Comparison of ENCODE assay signal across 12 cellular contexts in genomic region chr14:22569106-22569748, GRCh38. TPM values are rescaled to one million over a fixed set of nuclear protein-coding genes. Genes with fewer than 3 reads are reported as not detected.
A peak's percentile ranks its signal among the peaks of the same experiment; 100 is the strongest.
DNase-seq lines count a peak whose midpoint lies in the region; ATAC-seq and TF ChIP-seq lines count a peak whose summit lies in the region.
"Had no signal": no experiment of that assay in that cellular context is flagged by ENCODE, and none has a peak within 500 bp of the region (broad histone marks: within the 10 kb centered on the region; RNA-seq: fewer than 3 reads in every experiment).

No MANE protein-coding gene starts in this region.

- no peaks in the 10 kb centered on the region for H3K9me3 Mint-ChIP-seq in CD8-positive, alpha-beta memory T cell
- no peaks in the 10 kb centered on the region for H3K9me3 Mint-ChIP-seq in activated naive CD8-positive, alpha-beta T cell (ENCODE audit: low read depth)
- H3K9me3 Mint-ChIP-seq in neural progenitor cell: no peaks in the 10 kb centered on the region
- H3K9me3 Mint-ChIP-seq: mesothelial cell of epicardium had no signal

- no peak overlapping the region for H2BK120ac ChIP-seq in IMR-90 (ENCODE audit: low read depth, low read length)

- dilution Hi-C loops in IMR-90 (cut with HindIII; ENCODE audit: low sequenced_read_pairs, unreplicated experiment): no loop called here

- peak overlapping the region; percentile 55 to 88 (median 83) for H3K4me3 Mint-ChIP-seq in CD8-positive, alpha-beta memory T cell
- H3K4me3 Mint-ChIP-seq in activated naive CD8-positive, alpha-beta T cell: peak overlapping the region; percentile 87
- H3K4me3 Mint-ChIP-seq in neural progenitor cell: no peak overlapping the region
- H3K4me3 Mint-ChIP-seq: mesothelial cell of epicardium had no signal

- in situ Hi-C loops in IMR-90 (cut with MboI; ENCODE audit: low sequenced_read_pairs): loop anchor here (5.0 kb wide), 1 partner anchor 288 kb away; no protein-coding TSS in a partner anchor

- no peak overlapping the region for H2AK5ac ChIP-seq in IMR-90 (ENCODE audit: low read depth, low read length)

- H4K5ac ChIP-seq in IMR-90 (ENCODE audit: low read depth, low read length): no peak overlapping the region

- H3K36me3 Mint-ChIP-seq in CD8-positive, alpha-beta memory T cell: peaks cover 14 to 40% (median 21%) of the 10 kb centered on the region in 3 donors
- H3K36me3 Mint-ChIP-seq in activated naive CD8-positive, alpha-beta T cell: peaks cover 34% of the 10 kb centered on the region
- peaks cover 20% of the 10 kb centered on the region for H3K36me3 Mint-ChIP-seq in neural progenitor cell

- H3F3A ChIP-seq in neural progenitor cell (ENCODE audit: low read depth): peaks cover 14% of the 10 kb centered on the region

- H4K20me1 ChIP-seq in IMR-90 (ENCODE audit: insufficient read depth, low read length): peaks cover 16% of the 10 kb centered on the region
- no peaks in the 10 kb centered on the region for H4K20me1 ChIP-seq in neural progenitor cell (ENCODE audit: low read depth)

- no peaks in the 10 kb centered on the region for H3K27me3 ChIP-seq in CD8-positive, alpha-beta memory T cell (ENCODE audit: insufficient read depth, low read length, poor library complexity, severe bottlenecking)
- no peaks in the 10 kb centered on the region for H3K27me3 ChIP-seq in IMR-90 (ENCODE audit: control insufficient read depth, insufficient read depth, low read length)
- no peaks in the 10 kb centered on the region for H3K27me3 ChIP-seq in neural progenitor cell
- H3K27me3 ChIP-seq: testis had no signal

- peaks cover 21 to 33% of the 10 kb centered on the region in 2 experiments for H3K79me1 ChIP-seq in IMR-90 (ENCODE audit: low read depth in 1 of 2, low read length in 2 of 2)

- no peak overlapping the region for H4K91ac ChIP-seq in IMR-90 (ENCODE audit: insufficient read depth, low read depth, low read length)

- peak overlapping the region; percentile 89 to 99 (median 98) for H3K27ac Mint-ChIP-seq in CD8-positive, alpha-beta memory T cell
- peak overlapping the region; percentile 96 for H3K27ac Mint-ChIP-seq in activated naive CD8-positive, alpha-beta T cell
- peak overlapping the region; percentile 18 for H3K27ac Mint-ChIP-seq in neural progenitor cell

- DNase-seq in CD8-positive, alpha-beta memory T cell: no peak
- peak; percentile 57 for DNase-seq in IMR-90
- no peak for DNase-seq in neural progenitor cell (ENCODE audit: low spot score)
- DNase-seq in central memory CD4-positive, alpha-beta T cell: no peak
- no peak for DNase-seq in left cardiac atrium
- DNase-seq in 8988T: no peak
- DNase-seq: activated gamma-delta T cell treated with Interleukin-2 at 50 U/mL for 16 hours, RPMI8226, testis had no signal

- ATAC-seq in IMR-90 (ENCODE audit: low read depth) (no peak), left cardiac atrium (no peak), GM18519 (IDR thresholded peaks at IDR 0.05; ENCODE audit: low FRiP score, unreplicated experiment) (no peak)

- no peak overlapping the region for H3K9ac ChIP-seq in IMR-90 (ENCODE audit: low read depth, low read length)
- no peak overlapping the region for H3K9ac ChIP-seq in neural progenitor cell

- no peak overlapping the region for H2BK20ac ChIP-seq in IMR-90 (ENCODE audit: low read depth, low read length)

- H3K4me3 ChIP-seq in CD8-positive, alpha-beta memory T cell (ENCODE audit: low read length): peak overlapping the region; percentile 40
- H3K4me3 ChIP-seq in IMR-90 (ENCODE audit: insufficient read depth, low read depth, low read length) (no peak overlapping the region), neural progenitor cell (no peak overlapping the region)
- H3K4me3 ChIP-seq: testis had no signal

- POLR2A ChIA-PET in CD8-positive, alpha-beta memory T cell (lab: Charles Lee): interaction anchor here (0.6 to 2.9 kb wide), 16 partner anchors 9 to 591 kb away, joined by 3 to 84 read pairs (median 4); partner anchors contain the start of genes DAD1 and OXA1L
- POLR2A ChIA-PET in IMR-90 (lab: Charles Lee; ENCODE audit: unreplicated experiment): no interaction called here

- no peak overlapping the region for H2BK15ac ChIP-seq in IMR-90 (ENCODE audit: low read depth, low read length)

- H3K23ac ChIP-seq in IMR-90 (ENCODE audit: low read depth, low read length): no peak overlapping the region

- TF ChIP-seq RAD21 in IMR-90 (IDR thresholded peaks at IDR 0.05; ENCODE audit: low read length): no peak

- H3K4me2 ChIP-seq in IMR-90 (ENCODE audit: low read depth, low read length): no peak overlapping the region
- H3K4me2 ChIP-seq in neural progenitor cell: no peak overlapping the region

- CTCF ChIA-PET in CD8-positive, alpha-beta memory T cell (lab: Charles Lee): interaction anchor here (0.7 to 15.4 kb wide), 63 partner anchors 8 to 931 kb away, joined by 3 to 338 read pairs (median 7); partner anchors contain the start of genes ABHD4, AJUBA, DAD1 and OXA1L
- CTCF ChIA-PET in IMR-90 (lab: Yijun Ruan, JAX): interaction anchor here (0.8 to 2.8 kb wide), 9 partner anchors 25 to 342 kb away, joined by 3 to 25 read pairs (median 7); partner anchors contain the start of gene ABHD4

- peaks cover 63 to 66% (median 66%) of the 10 kb centered on the region in 3 donors for H3K4me1 Mint-ChIP-seq in CD8-positive, alpha-beta memory T cell
- peaks cover 71% of the 10 kb centered on the region for H3K4me1 Mint-ChIP-seq in activated naive CD8-positive, alpha-beta T cell (ENCODE audit: low read depth)
- peaks cover 31% of the 10 kb centered on the region for H3K4me1 Mint-ChIP-seq in neural progenitor cell

- no peaks in the 10 kb centered on the region for H3K9me1 ChIP-seq in IMR-90 (ENCODE audit: insufficient read depth, low read length)

- H3K27me3 Mint-ChIP-seq in CD8-positive, alpha-beta memory T cell: no peaks in the 10 kb centered on the region
- H3K27me3 Mint-ChIP-seq in activated naive CD8-positive, alpha-beta T cell: no peaks in the 10 kb centered on the region
- H3K27me3 Mint-ChIP-seq in neural progenitor cell (ENCODE audit: insufficient read depth, low read depth): no peaks in the 10 kb centered on the region

- H2AFZ ChIP-seq in IMR-90 (replicated peaks; ENCODE audit: low read length, poor library complexity) (no peak overlapping the region), neural progenitor cell (replicated peaks) (no peak overlapping the region)

- peaks cover 60% of the 10 kb centered on the region for H3K4me1 ChIP-seq in CD8-positive, alpha-beta memory T cell (ENCODE audit: insufficient read depth, low read length)
- H3K4me1 ChIP-seq in IMR-90 (ENCODE audit: control insufficient read depth, insufficient read depth, low read length) (peaks cover 8% of the 10 kb centered on the region), neural progenitor cell (peaks cover 22% of the 10 kb centered on the region)

- no peak overlapping the region for H3K14ac ChIP-seq in IMR-90 (replicated peaks; ENCODE audit: low read depth, low read length)

- no peaks in the 10 kb centered on the region for H3K9me3 ChIP-seq in CD8-positive, alpha-beta memory T cell (ENCODE audit: low read length)
- H3K9me3 ChIP-seq in IMR-90 (ENCODE audit: control insufficient read depth, insufficient read depth, low read length) (no peaks in the 10 kb centered on the region), neural progenitor cell (ENCODE audit: low read depth) (no peaks in the 10 kb centered on the region)
- H3K9me3 ChIP-seq: testis had no signal

- intact Hi-C loops in IMR-90 (cut with micrococcal nuclease): no loop called here
- intact Hi-C loops in left cardiac atrium (cut with DNase I): loop anchor here in 1 of 2 donors (5.0 kb wide), 1 partner anchor 73 kb away; the partner anchor contains the start of gene OR6J1

- H3K27ac ChIP-seq in CD8-positive, alpha-beta memory T cell (ENCODE audit: low read depth, low read length): peak overlapping the region; percentile 55
- H3K27ac ChIP-seq in IMR-90 (ENCODE audit: insufficient read depth, low read length) (no peak overlapping the region), neural progenitor cell (peak overlapping the region; percentile 20)
- H3K27ac ChIP-seq: testis had no signal

- no peak overlapping the region for H4K8ac ChIP-seq in IMR-90 (ENCODE audit: low read depth in 2 of 2, low read length in 2 of 2)

- no peak overlapping the region for H2AK9ac ChIP-seq in IMR-90 (replicated peaks; ENCODE audit: low read depth, low read length, poor library complexity)

- no peak overlapping the region for H2BK5ac ChIP-seq in IMR-90 (ENCODE audit: low read depth, low read length, poor library complexity, severe bottlenecking)

- H3K18ac ChIP-seq in IMR-90 (ENCODE audit: low read depth, low read length): no peak overlapping the region

- 100% methylated on average over 1 of the region's 6 CpGs; no CpG with 5 or more reads in 1 of the 2 experiments for WGBS in IMR-90 (ENCODE audit: extremely low coverage in 2 of 2, insufficient read length in 1 of 2), 2 experiments

- BruUV-seq in IMR-90 (replicated peaks; lab: Mats Ljungman, UMichigan): no TSS peak

- H3K79me2 ChIP-seq in neural progenitor cell (ENCODE audit: low read depth): peaks cover 34% of the 10 kb centered on the region

- no peak overlapping the region for H3K4ac ChIP-seq in IMR-90 (ENCODE audit: low read depth, low read length)

- peaks cover 16% of the 10 kb centered on the region for H3K36me3 ChIP-seq in CD8-positive, alpha-beta memory T cell (ENCODE audit: insufficient read depth, low read length)
- H3K36me3 ChIP-seq in IMR-90 (ENCODE audit: control insufficient read depth, insufficient read depth, low read length) (peaks cover 18% of the 10 kb centered on the region), neural progenitor cell (no peaks in the 10 kb centered on the region)

- no peak overlapping the region for H3K56ac ChIP-seq in IMR-90 (ENCODE audit: extremely low read depth, insufficient read depth, low read length)

- TF ChIP-seq POLR2A in IMR-90 (IDR thresholded peaks at IDR 0.05; ENCODE audit: low read depth, low read length): no peak

- no peak for TF ChIP-seq CTCF in IMR-90 (conservative IDR thresholded peaks at IDR 0.05; ENCODE audit: low read depth, low read length)
- TF ChIP-seq CTCF in neural progenitor cell (IDR thresholded peaks at IDR 0.05): no peak

RNA-seq across cellular contexts. Expression of gene DAD1, which starts 19.8 kb away (rescaled TPM):
- total RNA-seq in CD8-positive, alpha-beta memory T cell: 100 to 1,000 TPM; 329 to 353 TPM
- 622 TPM for polyA plus RNA-seq in CD8-positive, alpha-beta memory T cell
- total RNA-seq in IMR-90 (2012; rRNA removed): 396 and 449 TPM in 2 replicates
- polyA plus RNA-seq in IMR-90 (2012; rRNA removed): 448 and 496 TPM in 2 replicates
- polyA plus RNA-seq in IMR-90 (2012; cell fraction: cytosol; rRNA removed): 412 and 479 TPM in 2 replicates
- 92.7 and 197 TPM in 2 replicates for polyA plus RNA-seq in IMR-90 (2012; cell fraction: nucleus; rRNA removed; ENCODE audit: low replicate concordance)
- total RNA-seq in neural progenitor cell (ENCODE audit: low replicate concordance): 166 and 185 TPM in 2 replicates
- total RNA-seq in left cardiac atrium: 100 to 1,000 TPM; 150 to 165 TPM

RNA-seq across cellular contexts. Expression of gene ABHD4, which starts 28.9 kb away (rescaled TPM):
- total RNA-seq in CD8-positive, alpha-beta memory T cell: 10 to 100 TPM in 1 of 2 experiments, 1 to 10 TPM in 1; 8.4 to 11.4 TPM
- 13.7 TPM for polyA plus RNA-seq in CD8-positive, alpha-beta memory T cell
- total RNA-seq in IMR-90 (2012; rRNA removed) (5.0 and 5.3 TPM in 2 replicates), neural progenitor cell (ENCODE audit: low replicate concordance) (9.3 and 13.3 TPM in 2 replicates), left cardiac atrium (10 to 100 TPM; 19.8 to 20.1 TPM)
- 21.8 and 22.0 TPM in 2 replicates for polyA plus RNA-seq in IMR-90 (2012; rRNA removed)
- 13.3 and 23.6 TPM in 2 replicates for polyA plus RNA-seq in IMR-90 (2012; cell fraction: cytosol; rRNA removed)
- polyA plus RNA-seq in IMR-90 (2012; cell fraction: nucleus; rRNA removed; ENCODE audit: low replicate concordance): 22.2 and 25.4 TPM in 2 replicates

Comparison
In these comparisons a context has a peak if more than half of its experiments do, and no peak if none do; other contexts are left out.
1. H3K27ac Mint-ChIP-seq: peak in every context shown above with its lines; median percentile 98 in CD8-positive, alpha-beta memory T cell; 96 in activated naive CD8-positive, alpha-beta T cell; 18 in neural progenitor cell.